In genomic region chr1:156750932-156751723, GRCh38 we compare ENCODE assay signal across 8 cellular contexts. TPM values are rescaled to one million over a fixed set of nuclear protein-coding genes. Genes with fewer than 3 reads are reported as not detected.
DNase-seq lines count a peak whose midpoint lies in the region; ATAC-seq and TF ChIP-seq lines count a peak whose summit lies in the region.

Gene HDGF, minus strand, starts transcription at chr1:156751675. Its CDS starts 246 bp downstream, at chr1:156751429.

- peak within 1 kb of the TSS; percentile 99 for H3K27ac ChIP-seq in HL-60 (replicated peaks)
- peak within 1 kb of the TSS; percentile 93 for H3K27ac ChIP-seq in endodermal cell (ENCODE audit: low read depth, low read length)
- H3K27ac ChIP-seq in thoracic aorta: peak within 1 kb of the TSS; percentile 85 to 94

- H3K4me1 Mint-ChIP-seq in activated B cell treated with CpG ODN at 0.5 μM for 24 hours (peaks cover 70% of the 10 kb centered on the region), endodermal cell (peaks cover 41% of the 10 kb centered on the region), mesothelial cell of epicardium (peaks cover 49% of the 10 kb centered on the region)

- POLR2A ChIA-PET in activated B cell treated with CpG ODN at 0.5 μM for 24 hours (lab: Charles Lee): interaction anchor here (0.5 to 4.1 kb wide), 19 partner anchors 9 to 1287 kb away, joined by 3 to 91 read pairs (median 7); partner anchors contain the start of genes CRABP2, ISG20L2, MEF2D and METTL25B

- WGBS in endodermal cell (ENCODE audit: insufficient coverage in 1 of 2, insufficient read length in 1 of 2), 2 experiments: 0% methylated on average over 18 to 99 of the region's 99 CpGs

- TF ChIP-seq CTCF in HL-60 (IDR thresholded peaks at IDR 0.05; ENCODE audit: insufficient read depth, low read length) (no peak), activated B cell treated with CpG ODN at 0.5 μM for 24 hours (IDR thresholded peaks at IDR 0.05) (no peak), endodermal cell (conservative IDR thresholded peaks at IDR 0.05) (peak; percentile 24), mesothelial cell of epicardium (IDR thresholded peaks at IDR 0.05; ENCODE audit: unreplicated experiment) (no peak), thoracic aorta (IDR thresholded peaks at IDR 0.05) (no peak)

- H3K9me3 ChIP-seq in endodermal cell (ENCODE audit: control insufficient read depth, low read length) (no peaks in the 10 kb centered on the region), thoracic aorta (no peaks in the 10 kb centered on the region)

- H3K36me3 ChIP-seq in endodermal cell (ENCODE audit: control insufficient read depth, insufficient read depth, low read length) (peaks cover 20% of the 10 kb centered on the region), thoracic aorta (no peaks in the 10 kb centered on the region)

- no peaks in the 10 kb centered on the region for H3K9me3 Mint-ChIP-seq in activated B cell treated with CpG ODN at 0.5 μM for 24 hours
- H3K9me3 Mint-ChIP-seq in endodermal cell: no peaks in the 10 kb centered on the region
- no peaks in the 10 kb centered on the region for H3K9me3 Mint-ChIP-seq in mesothelial cell of epicardium

- no peaks in the 10 kb centered on the region for H3K27me3 ChIP-seq in HL-60 (ENCODE audit: insufficient read depth, poor library complexity, severe bottlenecking)
- H3K27me3 ChIP-seq in endodermal cell (ENCODE audit: control insufficient read depth, insufficient read depth, low read length, poor library complexity, severe bottlenecking): no peaks in the 10 kb centered on the region
- H3K27me3 ChIP-seq in thoracic aorta (replicated peaks; ENCODE audit: insufficient read depth): no peaks in the 10 kb centered on the region

- DNase-seq in CD1c-positive myeloid dendritic cell (ENCODE audit: extremely low spot score) (peak; percentile 40), HL-60 (ENCODE audit: low read depth in 1 of 2, low spot score in 1 of 2) (peak in 1 of 2 experiments; percentile 67), activated B cell treated with CpG ODN at 0.5 μM for 24 hours (peak; percentile 58), endodermal cell (peak; percentile 82), mesothelial cell of epicardium (ENCODE audit: low spot score in 2 of 2, unreplicated experiment in 2 of 2) (peak; percentile 43 to 58), thoracic aorta (ENCODE audit: low spot score) (no peak), NCI-H1436 treated with DMSO at 0.1 percent for 48 hours (lab: John Stamatoyannopoulos, UW) (no peak)

- H3K36me3 Mint-ChIP-seq in activated B cell treated with CpG ODN at 0.5 μM for 24 hours (ENCODE audit: low read depth) (peaks cover 4% of the 10 kb centered on the region), endodermal cell (ENCODE audit: low read depth) (no peaks in the 10 kb centered on the region), mesothelial cell of epicardium (no peaks in the 10 kb centered on the region)

- peak within 1 kb of the TSS; percentile 96 for H3K9ac ChIP-seq in endodermal cell (ENCODE audit: extremely low read depth, low read length, poor library complexity, severe bottlenecking)

- H3K4me3 Mint-ChIP-seq in activated B cell treated with CpG ODN at 0.5 μM for 24 hours: peak within 1 kb of the TSS; percentile 93
- peak within 1 kb of the TSS; percentile 88 for H3K4me3 Mint-ChIP-seq in endodermal cell
- peak within 1 kb of the TSS; percentile 96 for H3K4me3 Mint-ChIP-seq in mesothelial cell of epicardium

- peak within 1 kb of the TSS; percentile 92 for H3K27ac Mint-ChIP-seq in activated B cell treated with CpG ODN at 0.5 μM for 24 hours
- H3K27ac Mint-ChIP-seq in endodermal cell: peak within 1 kb of the TSS; percentile 98
- H3K27ac Mint-ChIP-seq in mesothelial cell of epicardium: peak within 1 kb of the TSS; percentile 100

- H3K4me3 ChIP-seq in HL-60 (replicated peaks; ENCODE audit: insufficient read depth, low read length): peak within 1 kb of the TSS; percentile 75
- H3K4me3 ChIP-seq in endodermal cell (ENCODE audit: low read length): peak within 1 kb of the TSS; percentile 96
- peak within 1 kb of the TSS; percentile 82 for H3K4me3 ChIP-seq in thoracic aorta

- peak; percentile 25 for ATAC-seq in GM19372 (IDR thresholded peaks at IDR 0.05; ENCODE audit: low read depth, unreplicated experiment)
- peak; percentile 20 for ATAC-seq in activated B cell treated with CpG ODN at 0.5 μM for 24 hours (ENCODE audit: low read depth)
- no peak for ATAC-seq in thoracic aorta (ENCODE audit: insufficient number of reproducible peaks, low FRiP score, low read depth)

- intact Hi-C loops in activated B cell treated with CpG ODN at 0.5 μM for 24 hours (cut with micrococcal nuclease): loop anchor here (1.0 to 5.0 kb wide), 5 partner anchors 10 to 294 kb away; partner anchors contain the start of genes ISG20L2, METTL25B, MRPL24 and PRCC

- H3K4me1 ChIP-seq in endodermal cell (ENCODE audit: control insufficient read depth, insufficient read depth, low read length) (peaks cover 30% of the 10 kb centered on the region), thoracic aorta (ENCODE audit: control insufficient read depth in 1 of 2, low read depth in 2 of 2) (peaks cover 36 to 45% of the 10 kb centered on the region in 2 donors)

- CTCF ChIA-PET in activated B cell treated with CpG ODN at 0.5 μM for 24 hours (lab: Charles Lee): interaction anchor here (1.3 to 2.3 kb wide), 5 partner anchors 10 to 62 kb away, joined by 3 to 16 read pairs (median 7); partner anchors contain the start of genes ISG20L2, METTL25B and MRPL24

- no peaks in the 10 kb centered on the region for H3K27me3 Mint-ChIP-seq in activated B cell treated with CpG ODN at 0.5 μM for 24 hours
- H3K27me3 Mint-ChIP-seq in endodermal cell (ENCODE audit: insufficient read depth): no peaks in the 10 kb centered on the region
- H3K27me3 Mint-ChIP-seq in mesothelial cell of epicardium (ENCODE audit: low read depth): no peaks in the 10 kb centered on the region

RNA-seq across cellular contexts. Expression of gene HDGF, which starts in this region (rescaled TPM):
- total RNA-seq in activated B cell treated with CpG ODN at 0.5 μM for 24 hours (107 and 113 TPM in 2 replicates), endodermal cell (100 to 1,000 TPM; 493 to 495 TPM), mesothelial cell of epicardium (176 to 183 TPM (median 182 TPM) in 3 replicates), thoracic aorta (100 to 1,000 TPM in 1 of 2 donors, 10 to 100 TPM in 1; 93.5 to 118 TPM)
- 307 TPM for polyA plus RNA-seq in endodermal cell (2013, experiment 1 of 2)
- polyA plus RNA-seq in endodermal cell (2013, experiment 2 of 2): 299 TPM

Comparison
In these comparisons a context has a peak if more than half of its experiments do, and no peak if none do; other contexts are left out.
1. DNase-seq: peak in CD1c-positive myeloid dendritic cell (single experiment), activated B cell treated with CpG ODN at 0.5 μM for 24 hours (single experiment), endodermal cell (single experiment) and mesothelial cell of epicardium (2 of 2); none in thoracic aorta (single experiment) and NCI-H1436 treated with DMSO at 0.1 percent for 48 hours (single experiment).
2. Peak in every context shown above with its lines, with median percentiles within 50 percentile points of each other: H3K27ac ChIP-seq, H3K4me3 ChIP-seq, H3K27ac Mint-ChIP-seq and H3K4me3 Mint-ChIP-seq.